In the genomic region with DNA sequence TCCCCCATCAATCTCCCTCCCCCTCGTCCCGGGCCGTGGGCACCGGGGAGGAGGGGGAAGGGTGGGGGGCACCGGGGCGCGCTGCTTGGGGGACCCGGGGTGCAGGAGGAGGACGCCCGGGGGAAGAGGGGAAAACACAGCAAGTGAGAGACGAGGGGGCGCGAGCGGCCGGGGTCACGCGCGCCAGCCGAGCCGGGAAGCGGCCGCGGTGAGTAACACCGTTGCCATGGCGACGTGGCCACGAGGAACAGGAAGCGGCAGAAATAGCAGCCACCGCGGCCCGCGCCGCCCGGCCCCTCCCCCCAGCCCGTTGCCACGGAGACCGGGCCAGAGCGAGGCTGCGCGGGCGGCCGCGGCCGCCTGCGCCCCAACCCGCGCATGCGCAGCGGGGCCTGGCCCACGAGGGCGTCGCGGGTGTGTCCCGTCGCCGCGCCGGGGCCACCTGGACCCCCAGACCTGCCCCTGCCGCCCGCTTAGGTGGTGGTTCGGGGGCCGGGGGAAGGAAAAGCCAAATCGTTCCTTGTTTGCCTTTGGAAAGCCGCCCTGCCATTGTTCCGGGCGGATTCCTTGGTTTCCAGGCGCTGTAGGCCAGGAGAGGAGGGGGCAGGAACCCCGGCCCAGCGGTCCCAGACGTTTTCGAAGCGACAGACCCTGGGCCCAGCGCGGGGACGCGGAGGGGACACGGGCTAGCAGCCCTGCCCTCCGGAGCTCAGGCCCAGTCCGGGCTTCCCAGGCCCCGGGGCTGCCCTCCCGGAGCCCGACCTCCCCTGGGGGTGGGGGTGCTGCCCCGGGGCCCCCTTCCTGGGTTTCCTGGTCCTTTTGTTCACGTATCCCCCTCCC, we compare ENCODE assay signal across 8 cellular contexts.
A peak's percentile ranks its signal among the peaks of the same experiment; 100 is the strongest.
DNase-seq lines count a peak whose midpoint lies in the region; ATAC-seq and TF ChIP-seq lines count a peak whose summit lies in the region.

No MANE protein-coding gene starts in this region.

- H3K27me3 ChIP-seq in dorsolateral prefrontal cortex (no peaks in the 10 kb centered on the region), right lobe of liver (no peaks in the 10 kb centered on the region)

- H3K36me3 Mint-ChIP-seq in activated CD4-positive, alpha-beta memory T cell treated with anti-CD3 and anti-CD28 coated beads for 36 hours: peaks cover 5% of the 10 kb centered on the region

- peak overlapping the region; percentile 98 for H3K27ac Mint-ChIP-seq in activated CD4-positive, alpha-beta memory T cell treated with anti-CD3 and anti-CD28 coated beads for 36 hours

- DNase-seq in CD1c-positive myeloid dendritic cell (ENCODE audit: extremely low spot score) (peak; percentile 99), HK-2 (ENCODE audit: unreplicated experiment) (peak; percentile 98), NCI-H82 (lab: John Stamatoyannopoulos, UW) (peak; percentile 97), dorsolateral prefrontal cortex (peak; percentile 97 to 99 (median 98)), right lobe of liver (peak; percentile 99 to 100 (median 99))
- DNase-seq in activated CD4-positive, alpha-beta memory T cell treated with anti-CD3 and anti-CD28 coated beads for 36 hours: peak; percentile 98
- DNase-seq in stimulated activated CD4-positive, alpha-beta T cell treated with anti-CD3 and anti-CD28 coated beads, Interleukin-4, amount 100 ng/mL, for 1 hour: peak; percentile 100

- peak overlapping the region; percentile 73 for H3K4me3 Mint-ChIP-seq in activated CD4-positive, alpha-beta memory T cell treated with anti-CD3 and anti-CD28 coated beads for 36 hours

- H3K27ac ChIP-seq in dorsolateral prefrontal cortex (peak overlapping the region; percentile 91 to 100 (median 99)), right lobe of liver (peak overlapping the region; percentile 96 to 100 (median 96))

- H3K4me3 ChIP-seq in dorsolateral prefrontal cortex (peak overlapping the region; percentile 47 to 89 (median 71)), right lobe of liver (peak overlapping the region; percentile 37 to 65 (median 65))

- intact Hi-C loops in activated CD4-positive, alpha-beta memory T cell treated with anti-CD3 and anti-CD28 coated beads for 36 hours (cut with micrococcal nuclease): loop anchor here (2.0 to 5.0 kb wide), 3 partner anchors 47 to 474 kb away; no protein-coding TSS in a partner anchor
- intact Hi-C loops in dorsolateral prefrontal cortex (cut with DNase I): loop anchor here (1.0 to 5.0 kb wide), 7 partner anchors 45 to 239 kb away; partner anchors contain the start of gene IER5L (in 1 of the 2)
- intact Hi-C loops in right lobe of liver (cut with DNase I): no loop called here

- H3K27me3 Mint-ChIP-seq in activated CD4-positive, alpha-beta memory T cell treated with anti-CD3 and anti-CD28 coated beads for 36 hours: no peaks in the 10 kb centered on the region

- H3K36me3 ChIP-seq in right lobe of liver: no peaks in the 10 kb centered on the region

- ATAC-seq in GM19452 (IDR thresholded peaks at IDR 0.05; ENCODE audit: unreplicated experiment) (peak; percentile 92), right lobe of liver (peak; percentile 78 to 91 (median 84))

- CTCF ChIA-PET in activated CD4-positive, alpha-beta memory T cell treated with anti-CD3 and anti-CD28 coated beads for 36 hours (lab: Charles Lee): interaction anchor here (1.7 kb wide), 1 partner anchor 271 kb away, joined by 4 read pairs; no protein-coding TSS in a partner anchor

- WGBS in right lobe of liver (ENCODE audit: insufficient coverage, low coverage, low lambda C conversion rate, missing lambda C conversion rate): 0% methylated on average over 14 of the region's 84 CpGs

- peak; percentile 91 for TF ChIP-seq POLR2A in right lobe of liver (IDR thresholded peaks at IDR 0.05)

- H3K4me1 Mint-ChIP-seq in activated CD4-positive, alpha-beta memory T cell treated with anti-CD3 and anti-CD28 coated beads for 36 hours (ENCODE audit: low read depth): peaks cover 14% of the 10 kb centered on the region

- peaks cover 10% of the 10 kb centered on the region for H3K9me3 Mint-ChIP-seq in activated CD4-positive, alpha-beta memory T cell treated with anti-CD3 and anti-CD28 coated beads for 36 hours

- peaks cover 0 to 15% (median 2%) of the 10 kb centered on the region in 4 donors for H3K4me1 ChIP-seq in right lobe of liver

- POLR2A ChIA-PET in activated CD4-positive, alpha-beta memory T cell treated with anti-CD3 and anti-CD28 coated beads for 36 hours (lab: Charles Lee): interaction anchor here (1.0 to 1.2 kb wide), 2 partner anchors 46 kb away, joined by 4 read pairs; no protein-coding TSS in a partner anchor

- no peaks in the 10 kb centered on the region for H3K9me3 ChIP-seq in right lobe of liver

- TF ChIP-seq CTCF in dorsolateral prefrontal cortex (IDR thresholded peaks at IDR 0.05 in 54 of 56, conservative IDR thresholded peaks at IDR 0.05 in 2 of 56; ENCODE audit: low read depth in 1 of 56, partially characterized antibody in 56 of 56): peak in 13 of 56 donors; percentile 8 to 50 (median 21)
- no peak for TF ChIP-seq CTCF in right lobe of liver (IDR thresholded peaks at IDR 0.05)

Comparison
In these comparisons a context has a peak if more than half of its experiments do, and no peak if none do; other contexts are left out.
1. Peak in every context shown above with its lines: DNase-seq, ATAC-seq, H3K4me3 ChIP-seq and H3K27ac ChIP-seq.
2. intact Hi-C loops: an anchor here in activated CD4-positive, alpha-beta memory T cell treated with anti-CD3 and anti-CD28 coated beads for 36 hours (2.0 to 5.0 kb wide) and dorsolateral prefrontal cortex (1.0 to 5.0 kb wide); none called in right lobe of liver.